In the genomic region with DNA sequence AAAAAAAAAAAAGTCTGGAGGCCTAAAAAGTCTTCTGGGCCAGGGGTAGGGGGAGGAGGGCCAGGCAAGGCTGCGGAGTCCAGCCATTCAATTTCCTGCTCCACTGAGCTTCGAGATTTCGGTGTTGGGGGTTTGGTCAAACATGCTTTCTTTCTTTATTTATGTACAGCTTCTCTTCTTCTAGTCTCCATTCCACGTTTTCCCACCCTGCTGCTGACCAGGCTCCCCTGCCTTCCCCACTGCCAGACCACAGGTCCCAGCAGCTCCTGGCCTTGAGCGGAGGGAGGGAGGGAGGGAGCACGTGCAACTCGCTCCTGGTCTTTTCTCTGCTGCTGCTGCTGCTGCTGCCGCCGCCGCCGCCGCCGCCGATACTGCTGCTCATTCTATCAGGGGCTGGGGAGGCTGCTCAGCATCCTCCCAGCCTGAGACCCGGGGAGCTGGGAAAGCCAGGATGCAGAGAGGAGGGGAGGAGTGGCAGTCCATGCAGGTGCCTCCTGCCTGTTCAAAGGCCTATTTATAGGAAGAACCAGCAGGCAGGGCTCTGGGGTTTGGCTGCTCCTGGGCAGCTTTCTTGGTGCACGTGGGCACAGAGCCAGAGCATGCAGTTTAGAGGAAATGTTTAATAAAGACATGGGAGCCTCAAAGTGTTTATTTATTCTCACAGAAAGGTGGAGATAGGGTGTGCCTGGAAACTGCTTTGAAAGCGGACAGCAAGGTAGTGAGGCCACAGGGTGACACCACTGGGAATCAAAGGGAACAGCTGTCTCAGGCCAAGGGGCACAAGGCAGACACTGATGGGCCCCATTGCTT, we compare ENCODE assay signal across 1 cellular context.
TF ChIP-seq lines count a peak whose summit lies in the region.

No MANE protein-coding gene starts in this region.

TF ChIP-seq in IMR-90, 13 proteins besides CTCF, POLR2A, EP300 and RAD21:
- TF ChIP-seq BHLHE40 (IDR thresholded peaks at IDR 0.05; ENCODE audit: low read depth, low read length) (peak; percentile 44; the same call in 1 of the 2 replicates), SMC3 (IDR thresholded peaks at IDR 0.05; ENCODE audit: low read depth, low read length) (no peak), FOS (IDR thresholded peaks at IDR 0.05; ENCODE audit: low read depth, low read length) (no peak), CEBPB (IDR thresholded peaks at IDR 0.05; ENCODE audit: low read depth, low read length) (no peak), RCOR1 (IDR thresholded peaks at IDR 0.05; ENCODE audit: insufficient replicate concordance, low read length) (no peak)
